ENCODE assay signal across 9 cellular contexts in genomic region chr1:233112184-233113008, GRCh38.
DNase-seq lines count a peak whose midpoint lies in the region; ATAC-seq and TF ChIP-seq lines count a peak whose summit lies in the region.
"Had no signal": no experiment of that assay in that cellular context is flagged by ENCODE, and none has a peak within 500 bp of the region (broad histone marks: within the 10 kb centered on the region; RNA-seq: fewer than 3 reads in every experiment).

No MANE protein-coding gene starts in this region.

- TF ChIP-seq POLR2A in spleen (IDR thresholded peaks at IDR 0.05) = no peak

- H3K9me3 ChIP-seq in right atrium auricular region (no peaks in the 10 kb centered on the region), spleen (no peaks in the 10 kb centered on the region)

- H3K4me3 Mint-ChIP-seq in T-helper 2 cell treated with Interferon-gamma antibody and Interleukin-4, amounts not matched to agents 5 μg/mL and 100 μg/mL, for 36 hours = peak overlapping the region; percentile 75
- H3K4me3 Mint-ChIP-seq in activated T-helper 1 cell treated with anti-CD3 and anti-CD28 coated beads, Interleukin-12 subunit alpha, Interleukin-12 subunit beta, Interleukin-2, Interleukin-4 antibody, amounts not matched to agents 30 ng/mL and 10 ng/mL and 1 ng/mL, durations not matched to agents 14 hours and 24 hours and 36 hours = no peak overlapping the region

- peaks cover 25% of the 10 kb centered on the region for H3K4me1 Mint-ChIP-seq in T-helper 2 cell treated with Interferon-gamma antibody and Interleukin-4, amounts not matched to agents 5 μg/mL and 100 μg/mL, for 36 hours (ENCODE audit: low read depth)
- peaks cover 55% of the 10 kb centered on the region for H3K4me1 Mint-ChIP-seq in activated T-helper 1 cell treated with anti-CD3 and anti-CD28 coated beads, Interleukin-12 subunit alpha, Interleukin-12 subunit beta, Interleukin-2, Interleukin-4 antibody, amounts not matched to agents 30 ng/mL and 10 ng/mL and 1 ng/mL, durations not matched to agents 14 hours and 24 hours and 36 hours (ENCODE audit: low read depth)

- peak overlapping the region; percentile 88 for H3K27ac Mint-ChIP-seq in T-helper 2 cell treated with Interferon-gamma antibody and Interleukin-4, amounts not matched to agents 5 μg/mL and 100 μg/mL, for 36 hours
- H3K27ac Mint-ChIP-seq in activated T-helper 1 cell treated with anti-CD3 and anti-CD28 coated beads, Interleukin-12 subunit alpha, Interleukin-12 subunit beta, Interleukin-2, Interleukin-4 antibody, amounts not matched to agents 30 ng/mL and 10 ng/mL and 1 ng/mL, durations not matched to agents 14 hours and 24 hours and 36 hours = peak overlapping the region; percentile 89

- no peak overlapping the region for H3K4me3 ChIP-seq in right atrium auricular region
- peak overlapping the region in 1 of 8 donors; percentile 44 for H3K4me3 ChIP-seq in spleen

- no peak for TF ChIP-seq CTCF in right atrium auricular region (IDR thresholded peaks at IDR 0.05)
- TF ChIP-seq CTCF in spleen (IDR thresholded peaks at IDR 0.05 in 8 of 11, conservative IDR thresholded peaks at IDR 0.05 in 3 of 11) = no peak

- intact Hi-C loops in activated T-helper 1 cell treated with anti-CD3 and anti-CD28 coated beads, Interleukin-12 subunit alpha, Interleukin-12 subunit beta, Interleukin-2, Interleukin-4 antibody, amounts not matched to agents 30 ng/mL and 10 ng/mL and 1 ng/mL, durations not matched to agents 14 hours and 24 hours and 36 hours (cut with micrococcal nuclease) = loop anchor here (2.0 to 10.0 kb wide), 2 partner anchors 158 to 308 kb away; partner anchors contain the start of genes MAP10 and NTPCR
- intact Hi-C loops in spleen (cut with DNase I; ENCODE audit: low total_unique reads) (no loop called here), left colon (cut with DNase I, micrococcal nuclease) (no loop called here)

- no peaks in the 10 kb centered on the region for H3K27me3 Mint-ChIP-seq in T-helper 2 cell treated with Interferon-gamma antibody and Interleukin-4, amounts not matched to agents 5 μg/mL and 100 μg/mL, for 36 hours (ENCODE audit: low read depth)
- H3K27me3 Mint-ChIP-seq in activated T-helper 1 cell treated with anti-CD3 and anti-CD28 coated beads, Interleukin-12 subunit alpha, Interleukin-12 subunit beta, Interleukin-2, Interleukin-4 antibody, amounts not matched to agents 30 ng/mL and 10 ng/mL and 1 ng/mL, durations not matched to agents 14 hours and 24 hours and 36 hours (ENCODE audit: insufficient read depth) = no peaks in the 10 kb centered on the region

- H3K27ac ChIP-seq in right atrium auricular region (peak overlapping the region; percentile 65 to 71), spleen (peak overlapping the region in 7 of 8 donors; percentile 48 to 89 (median 85))

- DNase-seq in T-helper 2 cell treated with Interferon-gamma antibody and Interleukin-4, amounts not matched to agents 5 μg/mL and 100 μg/mL, for 36 hours (ENCODE audit: low spot score) = no peak
- DNase-seq in T-helper 2 cell (no peak), right atrium auricular region (ENCODE audit: low spot score) (no peak), spleen (no peak), NCI-H524 (lab: John Stamatoyannopoulos, UW) (no peak), NCI-H1694 (lab: John Stamatoyannopoulos, UW) (no peak), left colon (no peak)
- no peak for DNase-seq in activated T-helper 1 cell treated with anti-CD3 and anti-CD28 coated beads, Interleukin-12 subunit alpha, Interleukin-12 subunit beta, Interleukin-2, Interleukin-4 antibody, amounts not matched to agents 30 ng/mL and 10 ng/mL and 1 ng/mL, durations not matched to agents 14 hours and 24 hours and 36 hours (ENCODE audit: low spot score)
- DNase-seq: NCI-H1694 treated with DMSO at 0.1 percent for 48 hours had no signal

- no peaks in the 10 kb centered on the region for H3K27me3 ChIP-seq in right atrium auricular region
- H3K27me3 ChIP-seq in spleen (replicated peaks in 1 of 7) = no peaks in the 10 kb centered on the region

- H3K36me3 ChIP-seq in right atrium auricular region (no peaks in the 10 kb centered on the region), spleen (peaks cover 0 to 27% (median 0%) of the 10 kb centered on the region in 6 donors)

- ATAC-seq in left colon = no peak

- H3K4me1 ChIP-seq in right atrium auricular region = peaks cover 0 to 28% of the 10 kb centered on the region in 2 donors
- peaks cover 0 to 30% (median 12%) of the 10 kb centered on the region in 6 donors for H3K4me1 ChIP-seq in spleen

- peaks cover 1% of the 10 kb centered on the region for H3K36me3 Mint-ChIP-seq in T-helper 2 cell treated with Interferon-gamma antibody and Interleukin-4, amounts not matched to agents 5 μg/mL and 100 μg/mL, for 36 hours (ENCODE audit: low read depth)
- H3K36me3 Mint-ChIP-seq in activated T-helper 1 cell treated with anti-CD3 and anti-CD28 coated beads, Interleukin-12 subunit alpha, Interleukin-12 subunit beta, Interleukin-2, Interleukin-4 antibody, amounts not matched to agents 30 ng/mL and 10 ng/mL and 1 ng/mL, durations not matched to agents 14 hours and 24 hours and 36 hours (ENCODE audit: low read depth) = peaks cover 21% of the 10 kb centered on the region

- 63 to 75% (median 69%) methylated on average over 6 of the region's 6 CpGs for WGBS in spleen, 5 donors

- H3K9me3 Mint-ChIP-seq in T-helper 2 cell treated with Interferon-gamma antibody and Interleukin-4, amounts not matched to agents 5 μg/mL and 100 μg/mL, for 36 hours = no peaks in the 10 kb centered on the region
- H3K9me3 Mint-ChIP-seq in activated T-helper 1 cell treated with anti-CD3 and anti-CD28 coated beads, Interleukin-12 subunit alpha, Interleukin-12 subunit beta, Interleukin-2, Interleukin-4 antibody, amounts not matched to agents 30 ng/mL and 10 ng/mL and 1 ng/mL, durations not matched to agents 14 hours and 24 hours and 36 hours = no peaks in the 10 kb centered on the region
